ENCODE assay signal across 35 cellular contexts in the genomic region with DNA sequence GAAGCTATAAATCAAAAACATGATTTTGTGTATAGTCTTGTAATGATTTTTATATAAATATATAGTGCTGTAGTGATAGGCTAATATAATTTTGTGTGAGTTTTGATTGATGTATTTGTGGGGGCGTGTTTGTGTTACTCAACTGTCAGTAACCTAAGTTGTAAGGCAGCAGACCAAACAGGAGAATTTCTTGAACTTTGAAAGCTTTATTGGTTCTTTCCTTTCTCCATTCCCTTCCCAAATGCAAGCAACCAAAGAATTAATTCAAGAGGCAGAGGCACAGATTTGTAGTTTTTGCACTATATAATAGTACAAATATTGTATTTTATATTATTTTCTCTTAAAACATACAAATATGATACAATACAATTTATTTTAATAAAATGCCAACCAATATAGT.
"Had no signal": no experiment of that assay in that cellular context is flagged by ENCODE, and none has a peak within 500 bp of the region (broad histone marks: within the 10 kb centered on the region; RNA-seq: fewer than 3 reads in every experiment).

No MANE protein-coding gene starts in this region.

- H3K36me3 ChIP-seq: adrenal gland, cardiac muscle cell had no signal

- ATAC-seq: activated CD8-positive, alpha-beta T cell treated with anti-CD3 and anti-CD28 coated beads for 36 hours; activated naive CD4-positive, alpha-beta T cell treated with anti-CD3 and anti-CD28 coated beads, Interleukin-2, amount 50 U/mL, for 72 hours; activated T-cell treated with anti-CD3 and anti-CD28 coated beads, Interleukin-2, amount 50 U/mL, for 4 hours; activated T-cell treated with anti-CD3 and anti-CD28 coated beads, Interleukin-2, amount 50 U/mL, for 72 hours; activated T-helper 17 cell treated with anti-CD3 and anti-CD28 coated beads, Interleukin-2, amount 50 U/mL, for 72 hours; T-helper 17 cell had no signal

- H3K4me1 Mint-ChIP-seq: brain had no signal

- FAIRE-seq: bronchial epithelial cell, TTC549 had no signal

- H3K9me3 Mint-ChIP-seq: activated B cell treated with CpG ODN at 0.5 μM for 24 hours; activated CD4-positive, alpha-beta memory T cell treated with anti-CD3 and anti-CD28 coated beads for 36 hours; activated CD4-positive, alpha-beta T cell treated with anti-CD3 and anti-CD28 coated beads, Interleukin-2, amount 10 ng/mL, durations not matched to agents 24 days and 14 days; activated CD8-positive, alpha-beta T cell treated with anti-CD3 and anti-CD28 coated beads for 36 hours; activated naive CD4-positive, alpha-beta T cell treated with anti-CD3 and anti-CD28 coated beads for 36 hours; activated naive CD4-positive, alpha-beta T cell treated with anti-CD3 and anti-CD28 coated beads, Interleukin-2, amount 50 U/mL, for 72 hours; activated naive CD8-positive, alpha-beta T cell treated with anti-CD3 and anti-CD28 coated beads for 36 hours; activated T-cell treated with anti-CD3 and anti-CD28 coated beads, Interleukin-2, amount 50 U/mL, for 4 hours; activated T-cell treated with anti-CD3 and anti-CD28 coated beads, Interleukin-2, amount 50 U/mL, for 72 hours; activated T-helper 1 cell treated with anti-CD3 and anti-CD28 coated beads, Interleukin-12 subunit alpha, Interleukin-12 subunit beta, Interleukin-2, Interleukin-4 antibody, amounts not matched to agents 30 ng/mL and 10 ng/mL and 1 ng/mL, durations not matched to agents 14 hours and 24 hours and 36 hours; activated T-helper 17 cell treated with anti-CD3 and anti-CD28 coated beads, Interleukin-2, amount 50 U/mL, for 72 hours; brain; central memory CD8-positive, alpha-beta T cell had no signal

- DNase-seq: activated B cell treated with CpG ODN at 0.5 μM for 24 hours; activated CD4-positive, alpha-beta memory T cell treated with anti-CD3 and anti-CD28 coated beads for 36 hours; activated CD4-positive, alpha-beta T cell treated with anti-CD3 and anti-CD28 coated beads for 4 hours; activated CD4-positive, alpha-beta T cell treated with anti-CD3 and anti-CD28 coated beads, Interleukin-2, amount 10 ng/mL, durations not matched to agents 24 days and 14 days; activated CD4-positive, alpha-beta T cell treated with anti-CD3 and anti-CD28 coated beads, Interleukin-2, amount 50 U/mL, for 1 hour; activated CD4-positive, alpha-beta T cell treated with anti-CD3 and anti-CD28 coated beads, Interleukin-2, amount 50 U/mL, for 4 hours; activated CD4-positive, CD25-positive, alpha-beta regulatory T cell treated with anti-CD3 and anti-CD28 coated beads, Interleukin-2, amount 50 U/mL, for 72 hours; activated CD8-positive, alpha-beta memory T cell treated with anti-CD3 and anti-CD28 coated beads, Interleukin-2, amount 50 U/mL, for 4 hours; activated CD8-positive, alpha-beta T cell treated with anti-CD3 and anti-CD28 coated beads for 36 hours; activated effector memory CD4-positive, alpha-beta T cell treated with anti-CD3 and anti-CD28 coated beads, Interleukin-2, amount 50 U/mL, for 16 hours; activated gamma-delta T cell treated with Interleukin-2 at 50 U/mL for 16 hours; activated naive CD4-positive, alpha-beta T cell; activated naive CD4-positive, alpha-beta T cell treated with anti-CD3 and anti-CD28 coated beads for 36 hours; activated naive CD4-positive, alpha-beta T cell treated with anti-CD3 and anti-CD28 coated beads, Interleukin-2, amount 50 U/mL, for 16 hours; activated naive CD8-positive, alpha-beta T cell treated with anti-CD3 and anti-CD28 coated beads for 36 hours; activated T-cell treated with anti-CD3 and anti-CD28 coated beads for 4 hours; activated T-cell treated with anti-CD3 and anti-CD28 coated beads, Interleukin-2, amount 50 U/mL, for 1 hour; activated T-cell treated with anti-CD3 and anti-CD28 coated beads, Interleukin-2, amount 50 U/mL, for 4 hours; activated T-cell treated with anti-CD3 and anti-CD28 coated beads, Interleukin-2, amount 50 U/mL, for 72 hours; adrenal gland; amniotic stem cell; aorta; caudate nucleus; cerebellar nuclear complex; T-helper 17 cell; T-helper 9 cell had no signal

- H3K4me1 ChIP-seq: adrenal gland had no signal

- H3K9me3 ChIP-seq: adrenal gland had no signal

- H3K4me3 ChIP-seq: adrenal gland, cardiac muscle cell had no signal

- H3K4me3 Mint-ChIP-seq: activated B cell treated with CpG ODN at 0.5 μM for 24 hours; activated CD4-positive, alpha-beta memory T cell treated with anti-CD3 and anti-CD28 coated beads for 36 hours; activated CD4-positive, alpha-beta T cell treated with anti-CD3 and anti-CD28 coated beads, Interleukin-2, amount 10 ng/mL, durations not matched to agents 24 days and 14 days; activated CD8-positive, alpha-beta T cell treated with anti-CD3 and anti-CD28 coated beads for 36 hours; activated naive CD4-positive, alpha-beta T cell treated with anti-CD3 and anti-CD28 coated beads for 36 hours; activated naive CD8-positive, alpha-beta T cell treated with anti-CD3 and anti-CD28 coated beads for 36 hours; activated T-cell treated with anti-CD3 and anti-CD28 coated beads, Interleukin-2, amount 50 U/mL, for 4 hours; activated T-cell treated with anti-CD3 and anti-CD28 coated beads, Interleukin-2, amount 50 U/mL, for 72 hours; activated T-helper 1 cell treated with anti-CD3 and anti-CD28 coated beads, Interleukin-12 subunit alpha, Interleukin-12 subunit beta, Interleukin-2, Interleukin-4 antibody, amounts not matched to agents 30 ng/mL and 10 ng/mL and 1 ng/mL, durations not matched to agents 14 hours and 24 hours and 36 hours; activated T-helper 17 cell treated with anti-CD3 and anti-CD28 coated beads, Interleukin-2, amount 50 U/mL, for 72 hours; brain; central memory CD8-positive, alpha-beta T cell; T-helper 17 cell had no signal

- H3K27me3 ChIP-seq: cardiac muscle cell had no signal

- H3K36me3 Mint-ChIP-seq: activated naive CD8-positive, alpha-beta T cell treated with anti-CD3 and anti-CD28 coated beads for 36 hours; brain had no signal

- H3K27ac ChIP-seq: adrenal gland, cardiac muscle cell, VCaP had no signal

- H3K27me3 Mint-ChIP-seq: activated B cell treated with CpG ODN at 0.5 μM for 24 hours; activated CD4-positive, alpha-beta T cell treated with anti-CD3 and anti-CD28 coated beads, Interleukin-2, amount 10 ng/mL, durations not matched to agents 24 days and 14 days; activated naive CD8-positive, alpha-beta T cell treated with anti-CD3 and anti-CD28 coated beads for 36 hours had no signal

- H3K27ac Mint-ChIP-seq: activated B cell treated with CpG ODN at 0.5 μM for 24 hours; activated CD4-positive, alpha-beta memory T cell treated with anti-CD3 and anti-CD28 coated beads for 36 hours; activated CD4-positive, alpha-beta T cell treated with anti-CD3 and anti-CD28 coated beads, Interleukin-2, amount 10 ng/mL, durations not matched to agents 24 days and 14 days; activated CD8-positive, alpha-beta T cell treated with anti-CD3 and anti-CD28 coated beads for 36 hours; activated naive CD4-positive, alpha-beta T cell treated with anti-CD3 and anti-CD28 coated beads for 36 hours; activated naive CD8-positive, alpha-beta T cell treated with anti-CD3 and anti-CD28 coated beads for 36 hours; activated T-cell treated with anti-CD3 and anti-CD28 coated beads, Interleukin-2, amount 50 U/mL, for 72 hours; activated T-helper 1 cell treated with anti-CD3 and anti-CD28 coated beads, Interleukin-12 subunit alpha, Interleukin-12 subunit beta, Interleukin-2, Interleukin-4 antibody, amounts not matched to agents 30 ng/mL and 10 ng/mL and 1 ng/mL, durations not matched to agents 14 hours and 24 hours and 36 hours; activated T-helper 17 cell treated with anti-CD3 and anti-CD28 coated beads, Interleukin-2, amount 50 U/mL, for 72 hours; brain; T-helper 17 cell had no signal
